In genomic region chr3:130111185-130111864, GRCh38 we compare ENCODE assay signal across 8 cellular contexts. TPM values are rescaled to one million over a fixed set of nuclear protein-coding genes. Genes with fewer than 3 reads are reported as not detected.
DNase-seq lines count a peak whose midpoint lies in the region; ATAC-seq lines count a peak whose summit lies in the region.

No MANE protein-coding gene starts in this region.

- intact Hi-C loops in activated CD4-positive, alpha-beta T cell treated with anti-CD3 and anti-CD28 coated beads for 36 hours (cut with DNase I, micrococcal nuclease): loop anchor here (1.0 to 5.0 kb wide), 14 partner anchors 17 to 1989 kb away; partner anchors contain the start of genes IFT122 (in 2 of the 2), TMCC1 (in 2 of the 2), ASTE1 (in 1 of the 2) and CNBP (in 1 of the 2)

- CTCF ChIA-PET in activated CD4-positive, alpha-beta T cell treated with anti-CD3 and anti-CD28 coated beads for 36 hours (lab: Charles Lee): interaction anchor here (1.0 kb wide), 1 partner anchor 13 kb away, joined by 4 read pairs; no protein-coding TSS in a partner anchor

- H3K9me3 Mint-ChIP-seq in activated CD4-positive, alpha-beta T cell treated with anti-CD3 and anti-CD28 coated beads for 36 hours (ENCODE audit: low read depth): no peaks in the 10 kb centered on the region

- no peaks in the 10 kb centered on the region for H3K27me3 Mint-ChIP-seq in activated CD4-positive, alpha-beta T cell treated with anti-CD3 and anti-CD28 coated beads for 36 hours

- H3K4me1 Mint-ChIP-seq in activated CD4-positive, alpha-beta T cell treated with anti-CD3 and anti-CD28 coated beads for 36 hours: peaks cover 16% of the 10 kb centered on the region

- H3K4me3 Mint-ChIP-seq in activated CD4-positive, alpha-beta T cell treated with anti-CD3 and anti-CD28 coated beads for 36 hours: peak overlapping the region; percentile 92

- peak; percentile 100 for ATAC-seq in HG03439 (IDR thresholded peaks at IDR 0.05; ENCODE audit: unreplicated experiment)
- peak; percentile 100 for ATAC-seq in activated CD4-positive, alpha-beta T cell treated with anti-CD3 and anti-CD28 coated beads for 36 hours

- POLR2A ChIA-PET in activated CD4-positive, alpha-beta T cell treated with anti-CD3 and anti-CD28 coated beads for 36 hours (lab: Charles Lee): no interaction called here

- H3K27ac Mint-ChIP-seq in activated CD4-positive, alpha-beta T cell treated with anti-CD3 and anti-CD28 coated beads for 36 hours: peak overlapping the region; percentile 98

- H3K36me3 Mint-ChIP-seq in activated CD4-positive, alpha-beta T cell treated with anti-CD3 and anti-CD28 coated beads for 36 hours (ENCODE audit: low read depth): peaks cover 2% of the 10 kb centered on the region

- peak; percentile 99 for DNase-seq in Ammon's horn (ENCODE audit: low spot score)
- peak; percentile 75 for DNase-seq in GM19238 (ENCODE audit: insufficient read length, low spot score)
- DNase-seq in NCI-H510A (lab: John Stamatoyannopoulos, UW): peak; percentile 84
- peak; percentile 100 for DNase-seq in activated CD4-positive, alpha-beta T cell treated with anti-CD3 and anti-CD28 coated beads for 36 hours
- peak; percentile 98 for DNase-seq in kidney tubule cell (ENCODE audit: low spot score)
- peak; percentile 98 for DNase-seq in stimulated activated CD4-positive, alpha-beta T cell treated with anti-CD3 and anti-CD28 coated beads, Interleukin-1b, Interleukin-23, amount 100 ng/mL, for 1 hour (ENCODE audit: low read depth in 2 of 2)

- peak overlapping the region; percentile 29 for H3K27ac ChIP-seq in cingulate gyrus (ENCODE audit: low read depth, low read length)

RNA-seq across cellular contexts. Expression of gene ALG1L2, which starts 29.7 kb away (rescaled TPM):
- total RNA-seq in activated CD4-positive, alpha-beta T cell treated with anti-CD3 and anti-CD28 coated beads for 36 hours: under 1 TPM in 1 of 2 experiments, not detected in 1; 0.71 TPM

Comparison
In these comparisons a context has a peak if more than half of its experiments do, and no peak if none do; other contexts are left out.
1. Peak in every context shown above with its lines: DNase-seq, ATAC-seq and H3K27ac ChIP-seq.